ENCODE assay signal across 17 cellular contexts in the genomic region with DNA sequence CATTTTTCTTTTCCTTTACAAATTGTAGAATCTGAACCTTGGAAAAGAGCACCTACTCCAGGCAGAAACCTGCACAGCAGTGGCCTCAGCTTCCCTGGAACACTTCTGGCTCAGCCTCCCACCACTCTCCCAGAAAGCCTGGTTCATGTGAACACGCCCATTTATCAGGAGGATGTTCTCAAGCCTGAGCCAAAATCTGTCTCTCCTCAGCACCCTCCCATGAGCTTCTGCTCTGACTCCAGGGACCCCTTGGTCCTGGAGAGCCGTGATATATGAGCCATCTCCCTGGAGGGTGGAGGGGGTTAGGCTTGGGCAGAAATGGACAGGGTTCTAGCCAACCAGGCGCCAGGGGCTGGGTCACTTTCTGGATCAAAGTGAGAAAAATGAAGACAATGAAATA. TPM values are rescaled to one million over a fixed set of nuclear protein-coding genes. Genes with fewer than 3 reads are reported as not detected.
DNase-seq lines count a peak whose midpoint lies in the region; ATAC-seq and TF ChIP-seq lines count a peak whose summit lies in the region.
"Had no signal": no experiment of that assay in that cellular context is flagged by ENCODE, and none has a peak within 500 bp of the region (broad histone marks: within the 10 kb centered on the region; RNA-seq: fewer than 3 reads in every experiment).

No MANE protein-coding gene starts in this region.

- H3K27me3 ChIP-seq in HCT116 (ENCODE audit: insufficient read depth, low read length) (0 out of 2 replicates have a peak, but pooled peaks cover 9% of the 10 kb centered on the region), WERI-Rb-1 (ENCODE audit: insufficient read depth, low read depth, severe bottlenecking) (no peaks in the 10 kb centered on the region), suprapubic skin (peaks cover 12% of the 10 kb centered on the region)

- 0 out of 6 replicates have a peak, but pooled peaks of 1 of the 3 experiments have one; percentile 20 for TF ChIP-seq CTCF in HCT116 (IDR thresholded peaks at IDR 0.05 in 2 of 3, conservative IDR thresholded peaks at IDR 0.05 in 1 of 3; ENCODE audit: borderline replicate concordance in 1 of 3, insufficient read depth in 1 of 3, low read depth in 2 of 3, low read length in 2 of 3)
- peak; percentile 20; the same call in 1 of the 2 replicates for TF ChIP-seq CTCF in WERI-Rb-1 (IDR thresholded peaks at IDR 0.05; ENCODE audit: low read depth, low read length)
- no peak for TF ChIP-seq CTCF in suprapubic skin (IDR thresholded peaks at IDR 0.05)

- no peaks in the 10 kb centered on the region for H4K20me1 ChIP-seq in HCT116 (ENCODE audit: insufficient read depth)

- intact Hi-C loops in HCT116 (cut with micrococcal nuclease) = no loop called here

- DNase-seq in HCT116 (ENCODE audit: low read depth, low spot score) (no peak), WERI-Rb-1 (no peak), islet precursor cell (peak; percentile 24), suprapubic skin (ENCODE audit: low spot score in 2 of 2) (peak; percentile 20 to 52), NCI-H1048 (lab: John Stamatoyannopoulos, UW) (no peak)
- DNase-seq: CD8-positive, alpha-beta T cell; COR-L47; DMS153; DMS79 treated with DMSO at 0.1 percent for 48 hours; EL had no signal

- RAD21 ChIA-PET in HCT116 (lab: Charles Lee; ENCODE audit: low non-redundant PET in 1 of 2, low total read pairs in 2 of 2, uncharacterized antibody in 2 of 2, unreplicated experiment in 2 of 2) = no interaction called here

- H3K79me2 ChIP-seq in HCT116 (ENCODE audit: insufficient read depth, low read length) = no peaks in the 10 kb centered on the region

- no peak for TF ChIP-seq EP300 in suprapubic skin (IDR thresholded peaks at IDR 0.05)

- POLR2A ChIA-PET in HCT116 (lab: Charles Lee) = no interaction called here

- H3K4me2 ChIP-seq in HCT116 (ENCODE audit: low read length) = no peak overlapping the region

- CTCF ChIA-PET in HCT116 (lab: Charles Lee) = interaction anchor here (1.7 kb wide), 1 partner anchor 8 kb away, joined by 6 read pairs; no protein-coding TSS in a partner anchor

- 64% methylated on average over 3 of the region's 3 CpGs for WGBS in suprapubic skin

- H3K36me3 ChIP-seq in HCT116 (ENCODE audit: control insufficient read depth in 1 of 2, insufficient read depth in 2 of 2, low read length in 2 of 2) = no peaks in the 10 kb centered on the region
- H3K36me3 ChIP-seq in WERI-Rb-1 = no peaks in the 10 kb centered on the region
- H3K36me3 ChIP-seq in suprapubic skin = no peaks in the 10 kb centered on the region

- no peaks in the 10 kb centered on the region for H3K9me3 ChIP-seq in HCT116 (ENCODE audit: control insufficient read depth in 1 of 2, insufficient read depth in 1 of 2, low read depth in 1 of 2, low read length in 2 of 2)
- H3K9me3 ChIP-seq in WERI-Rb-1 (ENCODE audit: severe bottlenecking) = no peaks in the 10 kb centered on the region
- no peaks in the 10 kb centered on the region for H3K9me3 ChIP-seq in suprapubic skin

- no peak for TF ChIP-seq POLR2A in HCT116 (IDR thresholded peaks at IDR 0.05; ENCODE audit: borderline replicate concordance, extremely low read depth, insufficient read depth, insufficient read length)
- TF ChIP-seq POLR2A in suprapubic skin (IDR thresholded peaks at IDR 0.05) = no peak

- TF ChIP-seq RAD21 in HCT116 (IDR thresholded peaks at IDR 0.05; ENCODE audit: low read depth) = no peak

- H3K9ac ChIP-seq in HCT116 (ENCODE audit: low read length) = no peak overlapping the region
- H3K9ac ChIP-seq: GM23248 had no signal

- H2AFZ ChIP-seq in HCT116 (ENCODE audit: low read depth, low read length, poor library complexity, severe bottlenecking) = no peak overlapping the region
- H2AFZ ChIP-seq: GM23248 had no signal

- peaks cover 0 to 11% of the 10 kb centered on the region in 2 experiments; a peak in 1 of 4 replicates for H3K4me1 ChIP-seq in HCT116 (ENCODE audit: control insufficient read depth in 1 of 2, insufficient read depth in 2 of 2, low read length in 2 of 2)
- no peaks in the 10 kb centered on the region for H3K4me1 ChIP-seq in suprapubic skin

- no peak overlapping the region for H3K27ac ChIP-seq in HCT116 (ENCODE audit: low read depth, low read length)
- no peak overlapping the region for H3K27ac ChIP-seq in WERI-Rb-1
- H3K27ac ChIP-seq in suprapubic skin = no peak overlapping the region
- H3K27ac ChIP-seq: GM23248 had no signal

- no TSS peak for BruUV-seq in HCT116 (replicated peaks; lab: Mats Ljungman, UMichigan)

- H3K4me3 ChIP-seq in HCT116 (replicated peaks in 1 of 2; ENCODE audit: low read depth in 1 of 2, low read length in 2 of 2) = no peak overlapping the region
- no peak overlapping the region for H3K4me3 ChIP-seq in WERI-Rb-1 (ENCODE audit: low read depth, low read length)
- no peak overlapping the region for H3K4me3 ChIP-seq in suprapubic skin
- H3K4me3 ChIP-seq: GM23248 had no signal

- ATAC-seq in HCT116 (peak; percentile 54), HG03097 (IDR thresholded peaks at IDR 0.05; ENCODE audit: low FRiP score, unreplicated experiment) (no peak), HG03460 (IDR thresholded peaks at IDR 0.05; ENCODE audit: unreplicated experiment) (no peak)
- ATAC-seq: CD8-positive, alpha-beta T cell; HepG2 had no signal

- no peaks in the 10 kb centered on the region for H3K9me2 ChIP-seq in HCT116 (ENCODE audit: insufficient read depth)

TF ChIP-seq in HCT116, 20 proteins besides CTCF, POLR2A, EP300 and RAD21:
- TF ChIP-seq, protein P1, sequence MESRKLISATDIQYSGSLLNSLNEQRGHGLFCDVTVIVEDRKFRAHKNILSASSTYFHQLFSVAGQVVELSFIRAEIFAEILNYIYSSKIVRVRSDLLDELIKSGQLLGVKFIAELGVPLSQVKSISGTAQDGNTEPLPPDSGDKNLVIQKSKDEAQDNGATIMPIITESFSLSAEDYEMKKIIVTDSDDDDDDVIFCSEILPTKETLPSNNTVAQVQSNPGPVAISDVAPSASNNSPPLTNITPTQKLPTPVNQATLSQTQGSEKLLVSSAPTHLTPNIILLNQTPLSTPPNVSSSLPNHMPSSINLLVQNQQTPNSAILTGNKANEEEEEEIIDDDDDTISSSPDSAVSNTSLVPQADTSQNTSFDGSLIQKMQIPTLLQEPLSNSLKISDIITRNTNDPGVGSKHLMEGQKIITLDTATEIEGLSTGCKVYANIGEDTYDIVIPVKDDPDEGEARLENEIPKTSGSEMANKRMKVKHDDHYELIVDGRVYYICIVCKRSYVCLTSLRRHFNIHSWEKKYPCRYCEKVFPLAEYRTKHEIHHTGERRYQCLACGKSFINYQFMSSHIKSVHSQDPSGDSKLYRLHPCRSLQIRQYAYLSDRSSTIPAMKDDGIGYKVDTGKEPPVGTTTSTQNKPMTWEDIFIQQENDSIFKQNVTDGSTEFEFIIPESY (IDR thresholded peaks at IDR 0.05; ENCODE audit: extremely low read depth, insufficient replicate concordance, low read length) = no peak
- TF ChIP-seq SRF (IDR thresholded peaks at IDR 0.05; ENCODE audit: low read depth) = no peak
- no peak for TF ChIP-seq TCF7L2 (IDR thresholded peaks at IDR 0.05; ENCODE audit: borderline replicate concordance, extremely low read depth, insufficient read depth, insufficient read length)
- no peak for TF ChIP-seq EGR1 (IDR thresholded peaks at IDR 0.05; ENCODE audit: low read depth)
- no peak for TF ChIP-seq SP1 (IDR thresholded peaks at IDR 0.05; ENCODE audit: low read depth)
- TF ChIP-seq POLR2AphosphoS5 (IDR thresholded peaks at IDR 0.05; ENCODE audit: low read depth, low read length) = no peak
- TF ChIP-seq SIN3A (IDR thresholded peaks at IDR 0.05; ENCODE audit: low read depth) = no peak
- no peak for TF ChIP-seq FOSL1 (IDR thresholded peaks at IDR 0.05; ENCODE audit: low read depth)
- TF ChIP-seq, protein P2, sequence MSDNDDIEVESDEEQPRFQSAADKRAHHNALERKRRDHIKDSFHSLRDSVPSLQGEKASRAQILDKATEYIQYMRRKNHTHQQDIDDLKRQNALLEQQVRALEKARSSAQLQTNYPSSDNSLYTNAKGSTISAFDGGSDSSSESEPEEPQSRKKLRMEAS (IDR thresholded peaks at IDR 0.05) = no peak

RNA-seq across cellular contexts. Expression of a gene that starts 10.1 kb away (rescaled TPM):
- not detected for total RNA-seq in HCT116 (2021; ENCODE audit: unreplicated experiment)
- polyA plus RNA-seq in HCT116 (2012) = not detected in 2 replicates
- total RNA-seq in suprapubic skin = not detected
- total RNA-seq: A172; CD8-positive, alpha-beta T cell; GM23248; HepG2 had no signal
- polyA plus RNA-seq: BJ, CD14-positive monocyte, GM23248, HepG2 had no signal

RNA-seq across cellular contexts. Expression of a gene that starts 15.8 kb away (rescaled TPM):
- not detected for total RNA-seq in HCT116 (2021; ENCODE audit: unreplicated experiment)
- 0.01 TPM in 1 of 2 replicates, not detected in the other for polyA plus RNA-seq in HCT116 (2012)
- not detected for total RNA-seq in suprapubic skin
- total RNA-seq: A172; CD8-positive, alpha-beta T cell; GM23248; HepG2 had no signal
- polyA plus RNA-seq: BJ, CD14-positive monocyte, GM23248, HepG2 had no signal

RNA-seq across cellular contexts. Expression of a gene that starts 32.4 kb away (rescaled TPM):
- not detected for total RNA-seq in HCT116 (2021; ENCODE audit: unreplicated experiment)
- polyA plus RNA-seq in HCT116 (2012) = not detected in 2 replicates
- 1 to 10 TPM in 2 of 4 donors, not detected in 2; 1.3 to 1.4 TPM for total RNA-seq in suprapubic skin
- total RNA-seq: A172, HepG2 had no signal
- polyA plus RNA-seq: BJ, CD14-positive monocyte had no signal

RNA-seq across cellular contexts. Expression of a gene that starts 51.7 kb away (rescaled TPM):
- total RNA-seq in HCT116 (2021; ENCODE audit: unreplicated experiment) = 3.9 TPM
- polyA plus RNA-seq in HCT116 (2012) = 1.8 and 2.1 TPM in 2 replicates
- 1 to 10 TPM; 1.0 to 3.9 (median 2.3) TPM for total RNA-seq in suprapubic skin
- total RNA-seq: CD8-positive, alpha-beta T cell; GM23248 had no signal
- polyA plus RNA-seq: CD14-positive monocyte had no signal

Comparison
In these comparisons a context has a peak if more than half of its experiments do, and no peak if none do; other contexts are left out.
1. DNase-seq: peak in islet precursor cell (single experiment) and suprapubic skin (2 of 2); none in HCT116 (single experiment), WERI-Rb-1 (single experiment) and NCI-H1048 (single experiment).